8 cellular contexts compared by ENCODE assay signal in genomic region chr22:31248138-31248745, GRCh38. TPM values are rescaled to one million over a fixed set of nuclear protein-coding genes. Genes with fewer than 3 reads are reported as not detected.
DNase-seq lines count a peak whose midpoint lies in the region; ATAC-seq, FAIRE-seq and TF ChIP-seq lines count a peak whose summit lies in the region.

No MANE protein-coding gene starts in this region.

- DNase-seq in GM12891 (ENCODE audit: insufficient read length, low spot score) = peak; percentile 55
- DNase-seq in RCC 7860 (ENCODE audit: low spot score) = peak; percentile 39
- DNase-seq in activated effector memory CD4-positive, alpha-beta T cell treated with anti-CD3 and anti-CD28 coated beads, Interleukin-2, amount 50 U/mL, for 16 hours = peak; percentile 87
- peak; percentile 86 for DNase-seq in fibroblast of peridontal ligament (ENCODE audit: extremely low read depth)
- peak in 1 of 2 donors; percentile 54 for DNase-seq in stimulated activated effector memory CD8-positive, alpha-beta T cell treated with anti-CD3 and anti-CD28 coated beads, Interleukin-12 subunit alpha, Interleukin-12 subunit beta, amount 100 ng/mL, for 72 hours (ENCODE audit: low spot score in 2 of 2)
- no peak for DNase-seq in middle frontal gyrus (ENCODE audit: extremely low spot score, low spot score)

- FAIRE-seq in GM12891 (lab: Jason Lieb, UNC) (peak; percentile 72), RCC 7860 (lab: Jason Lieb, UNC) (no peak)

- H3K27me3 Mint-ChIP-seq in nephron (ENCODE audit: low read depth) = no peaks in the 10 kb centered on the region
- no peaks in the 10 kb centered on the region for H3K27me3 Mint-ChIP-seq in stimulated activated memory B cell treated with anti-CD40 and anti-IgM and Interleukin-4, amounts not matched to agents 10 μg/mL and 1 μg/mL and 100 μg/mL, for 72 hours

- TF ChIP-seq CTCF in nephron (IDR thresholded peaks at IDR 0.05; ENCODE audit: unreplicated experiment in 3 of 3) = no peak

- H3K4me3 Mint-ChIP-seq in nephron = peak overlapping the region; percentile 89 to 93 (median 92)
- H3K4me3 Mint-ChIP-seq in stimulated activated effector memory CD8-positive, alpha-beta T cell treated with anti-CD3 and anti-CD28 coated beads, Interleukin-12 subunit alpha, Interleukin-12 subunit beta, amount 100 ng/mL, for 72 hours = peak overlapping the region; percentile 43
- H3K4me3 Mint-ChIP-seq in stimulated activated memory B cell treated with anti-CD40 and anti-IgM and Interleukin-4, amounts not matched to agents 10 μg/mL and 1 μg/mL and 100 μg/mL, for 72 hours = no peak overlapping the region

- H3K4me1 Mint-ChIP-seq in nephron = peaks cover 69% of the 10 kb centered on the region
- H3K4me1 Mint-ChIP-seq in stimulated activated effector memory CD8-positive, alpha-beta T cell treated with anti-CD3 and anti-CD28 coated beads, Interleukin-12 subunit alpha, Interleukin-12 subunit beta, amount 100 ng/mL, for 72 hours = peaks cover 17% of the 10 kb centered on the region
- H3K4me1 Mint-ChIP-seq in stimulated activated memory B cell treated with anti-CD40 and anti-IgM and Interleukin-4, amounts not matched to agents 10 μg/mL and 1 μg/mL and 100 μg/mL, for 72 hours = no peaks in the 10 kb centered on the region

- no peaks in the 10 kb centered on the region for H3K36me3 Mint-ChIP-seq in nephron (ENCODE audit: low read depth)
- H3K36me3 Mint-ChIP-seq in stimulated activated effector memory CD8-positive, alpha-beta T cell treated with anti-CD3 and anti-CD28 coated beads, Interleukin-12 subunit alpha, Interleukin-12 subunit beta, amount 100 ng/mL, for 72 hours = no peaks in the 10 kb centered on the region
- peaks cover 2% of the 10 kb centered on the region for H3K36me3 Mint-ChIP-seq in stimulated activated memory B cell treated with anti-CD40 and anti-IgM and Interleukin-4, amounts not matched to agents 10 μg/mL and 1 μg/mL and 100 μg/mL, for 72 hours

- H3K9me3 Mint-ChIP-seq in nephron = no peaks in the 10 kb centered on the region
- no peaks in the 10 kb centered on the region for H3K9me3 Mint-ChIP-seq in stimulated activated effector memory CD8-positive, alpha-beta T cell treated with anti-CD3 and anti-CD28 coated beads, Interleukin-12 subunit alpha, Interleukin-12 subunit beta, amount 100 ng/mL, for 72 hours
- no peaks in the 10 kb centered on the region for H3K9me3 Mint-ChIP-seq in stimulated activated memory B cell treated with anti-CD40 and anti-IgM and Interleukin-4, amounts not matched to agents 10 μg/mL and 1 μg/mL and 100 μg/mL, for 72 hours

- H3K27ac Mint-ChIP-seq in nephron = peak overlapping the region; percentile 86 to 95 (median 95)
- H3K27ac Mint-ChIP-seq in stimulated activated effector memory CD8-positive, alpha-beta T cell treated with anti-CD3 and anti-CD28 coated beads, Interleukin-12 subunit alpha, Interleukin-12 subunit beta, amount 100 ng/mL, for 72 hours = peak overlapping the region; percentile 68
- H3K27ac Mint-ChIP-seq in stimulated activated memory B cell treated with anti-CD40 and anti-IgM and Interleukin-4, amounts not matched to agents 10 μg/mL and 1 μg/mL and 100 μg/mL, for 72 hours = no peak overlapping the region

- no peak for TF ChIP-seq POLR2A in GM12891 (IDR thresholded peaks at IDR 0.05; ENCODE audit: low read depth, low read length)

- peak; percentile 89 for ATAC-seq in stimulated activated effector memory CD8-positive, alpha-beta T cell treated with anti-CD3 and anti-CD28 coated beads, Interleukin-12 subunit alpha, Interleukin-12 subunit beta, amount 100 ng/mL, for 72 hours
- ATAC-seq in stimulated activated memory B cell treated with anti-CD40 and anti-IgM and Interleukin-4, amounts not matched to agents 10 μg/mL and 1 μg/mL and 100 μg/mL, for 72 hours = no peak

TF ChIP-seq in GM12891, 5 proteins besides CTCF, POLR2A, EP300 and RAD21:
- TF ChIP-seq POU2F2 (IDR thresholded peaks at IDR 0.05; ENCODE audit: low read depth, low read length) (no peak), TAF1 (IDR thresholded peaks at IDR 0.05; ENCODE audit: low read depth, low read length) (no peak), PAX5 (IDR thresholded peaks at IDR 0.05; ENCODE audit: insufficient read depth, low read length, severe bottlenecking) (no peak), SPI1 (IDR thresholded peaks at IDR 0.05; ENCODE audit: low read depth, low read length) (no peak), POLR2AphosphoS5 (IDR thresholded peaks at IDR 0.05; ENCODE audit: low read depth, low read length) (no peak)

RNA-seq across cellular contexts. Expression of gene LIMK2, which starts 36.1 kb away (rescaled TPM):
- polyA plus RNA-seq in GM12891 (2012; ENCODE audit: low read depth, missing spikeins) = 15.7 TPM

RNA-seq across cellular contexts. Expression of gene PIK3IP1, which starts 44.0 kb away (rescaled TPM):
- polyA plus RNA-seq in GM12891 (2012; ENCODE audit: low read depth, missing spikeins) = 5.3 TPM
